In genomic region chr3:193589616-193590015, GRCh38 we compare ENCODE assay signal across 22 cellular contexts. TPM values are rescaled to one million over a fixed set of nuclear protein-coding genes. Genes with fewer than 3 reads are reported as not detected.
DNase-seq lines count a peak whose midpoint lies in the region; ATAC-seq and TF ChIP-seq lines count a peak whose summit lies in the region.
"Had no signal": no experiment of that assay in that cellular context is flagged by ENCODE, and none has a peak within 500 bp of the region (broad histone marks: within the 10 kb centered on the region; RNA-seq: fewer than 3 reads in every experiment).

No MANE protein-coding gene starts in this region.

- peaks cover 13% of the 10 kb centered on the region for H3K4me1 Mint-ChIP-seq in type B pancreatic cell (ENCODE audit: unreplicated experiment)

- H3K4me3 Mint-ChIP-seq in type B pancreatic cell, result no peak overlapping the region

- H3K27me3 ChIP-seq in Loucy (ENCODE audit: insufficient read depth, low read length, poor library complexity, severe bottlenecking) (no peaks in the 10 kb centered on the region), RWPE2 (ENCODE audit: insufficient read depth, poor library complexity, severe bottlenecking) (no peaks in the 10 kb centered on the region), MG63 (no peaks in the 10 kb centered on the region)
- H3K27me3 ChIP-seq: BLaER1 had no signal

- H3K4me3 ChIP-seq in Loucy (ENCODE audit: low read length, poor library complexity, severe bottlenecking) (no peak overlapping the region), RWPE2 (ENCODE audit: severe bottlenecking) (no peak overlapping the region), epithelial cell of esophagus (ENCODE audit: low read length) (no peak overlapping the region), MG63 (no peak overlapping the region)
- H3K4me3 ChIP-seq: BLaER1 had no signal

- intact Hi-C loops in left ventricle myocardium superior (cut with micrococcal nuclease), result no loop called here

- H3F3A ChIP-seq in Loucy (ENCODE audit: low read depth), result no peaks in the 10 kb centered on the region

- no peaks in the 10 kb centered on the region for H3K36me3 ChIP-seq in Loucy (ENCODE audit: insufficient read depth, low read length)
- no peaks in the 10 kb centered on the region for H3K36me3 ChIP-seq in RWPE2 (ENCODE audit: low read depth)
- H3K36me3 ChIP-seq in MG63, result peaks cover 4% of the 10 kb centered on the region; the same call in 1 of the 2 replicates
- H3K36me3 ChIP-seq: BLaER1 had no signal

- H3K27ac ChIP-seq in RWPE2 (ENCODE audit: poor library complexity, severe bottlenecking), result peak overlapping the region; percentile 47
- H3K27ac ChIP-seq: BLaER1 had no signal

- no peaks in the 10 kb centered on the region for H3K27me3 Mint-ChIP-seq in type B pancreatic cell
- H3K27me3 Mint-ChIP-seq: CD4-positive, alpha-beta T cell had no signal

- H3K9me3 ChIP-seq in Loucy (ENCODE audit: insufficient read depth, low read depth, low read length) (no peaks in the 10 kb centered on the region), RWPE2 (ENCODE audit: severe bottlenecking) (no peaks in the 10 kb centered on the region), MG63 (no peaks in the 10 kb centered on the region)
- H3K9me3 ChIP-seq: BLaER1 had no signal

- H3K9me3 Mint-ChIP-seq in type B pancreatic cell, result no peaks in the 10 kb centered on the region
- H3K9me3 Mint-ChIP-seq: CD4-positive, alpha-beta T cell had no signal

- ATAC-seq in RWPE2 (ENCODE audit: low read depth), result no peak
- no peak for ATAC-seq in left ventricle myocardium superior

- H2AFZ ChIP-seq in Loucy (ENCODE audit: low read length), result no peak overlapping the region

- peaks cover 11% of the 10 kb centered on the region for H4K20me1 ChIP-seq in Loucy (ENCODE audit: insufficient read depth, low read length, poor library complexity, severe bottlenecking)

- H3K27ac Mint-ChIP-seq in type B pancreatic cell, result peak overlapping the region; percentile 30
- H3K27ac Mint-ChIP-seq: CD4-positive, alpha-beta T cell had no signal

- no peak for TF ChIP-seq CTCF in Loucy (conservative IDR thresholded peaks at IDR 0.05; ENCODE audit: low read length)
- TF ChIP-seq CTCF in RWPE2 (IDR thresholded peaks at IDR 0.05; ENCODE audit: poor library complexity, severe bottlenecking), result no peak
- no peak for TF ChIP-seq CTCF in epithelial cell of esophagus (IDR thresholded peaks at IDR 0.05; ENCODE audit: insufficient read depth, low read depth, low read length, missing control alignments)
- TF ChIP-seq CTCF in type B pancreatic cell (conservative IDR thresholded peaks at IDR 0.05), result no peak

- H3K79me2 ChIP-seq in Loucy (ENCODE audit: insufficient read depth, low read length), result peaks cover 34% of the 10 kb centered on the region

- no peak for DNase-seq in RWPE2 (ENCODE audit: low spot score)
- peak; percentile 43 for DNase-seq in epithelial cell of esophagus (ENCODE audit: low read depth)
- no peak for DNase-seq in type B pancreatic cell (ENCODE audit: extremely low spot score, unreplicated experiment)
- no peak for DNase-seq in MG63
- DNase-seq in left ventricle myocardium superior, result no peak
- DNase-seq in mesenteric fat pad (ENCODE audit: low spot score), result no peak
- DNase-seq: CD4-positive, alpha-beta T cell; DMS153; H7; NCI-H1092 treated with DMSO at 0.1 percent for 48 hours; NCI-H146; NCI-H2029; NCI-H2227 treated with DMSO at 0.1 percent for 48 hours; NCI-H510A treated with DMSO at 0.1 percent for 48 hours; NCI-H774; NK-92 treated with Interleukin-12 subunit alpha and Interleukin-12 subunit beta, amount 100 ng/mL, for 24 hours; SHP77 had no signal

- peak overlapping the region; percentile 1 for H3K4me2 ChIP-seq in Loucy (ENCODE audit: low read depth, low read length, poor library complexity, severe bottlenecking)
- H3K4me2 ChIP-seq: BLaER1 had no signal

- H3K36me3 Mint-ChIP-seq in type B pancreatic cell, result no peaks in the 10 kb centered on the region

- no peaks in the 10 kb centered on the region for H3K9me2 ChIP-seq in Loucy (replicated peaks; ENCODE audit: low read depth, low read length)

- peaks cover 29% of the 10 kb centered on the region for H3K4me1 ChIP-seq in Loucy (ENCODE audit: insufficient read depth, low read length, poor library complexity, severe bottlenecking)
- H3K4me1 ChIP-seq in RWPE2 (ENCODE audit: insufficient read depth, poor library complexity, severe bottlenecking), result peaks cover 23% of the 10 kb centered on the region

- H3K9ac ChIP-seq in Loucy (ENCODE audit: low read depth, low read length, poor library complexity, severe bottlenecking), result no peak overlapping the region
- H3K9ac ChIP-seq: BLaER1 had no signal

RNA-seq across cellular contexts. Expression of gene OPA1, which starts 3.4 kb away (rescaled TPM):
- 56.5 and 57.7 TPM in 2 replicates for total RNA-seq in type B pancreatic cell (ENCODE audit: low replicate concordance)
- total RNA-seq in MG63 (2014; rRNA removed; shearing (Covaris generic); ENCODE audit: low replicate concordance), result 46.7 and 93.5 TPM in 2 replicates
- 131 TPM for total RNA-seq in left ventricle myocardium superior
- total RNA-seq in mesenteric fat pad, result 69.3 TPM

RNA-seq across cellular contexts. Expression of gene ATP13A4, which starts 34.9 kb away (rescaled TPM):
- 10.2 and 11.4 TPM in 2 replicates for total RNA-seq in type B pancreatic cell (ENCODE audit: low replicate concordance)
- not detected in 2 replicates for total RNA-seq in MG63 (2014; rRNA removed; shearing (Covaris generic); ENCODE audit: low replicate concordance)
- 0.64 TPM for total RNA-seq in left ventricle myocardium superior
- total RNA-seq in mesenteric fat pad, result not detected
- total RNA-seq: A673, G401, RPMI7951 had no signal
